In the genomic region with DNA sequence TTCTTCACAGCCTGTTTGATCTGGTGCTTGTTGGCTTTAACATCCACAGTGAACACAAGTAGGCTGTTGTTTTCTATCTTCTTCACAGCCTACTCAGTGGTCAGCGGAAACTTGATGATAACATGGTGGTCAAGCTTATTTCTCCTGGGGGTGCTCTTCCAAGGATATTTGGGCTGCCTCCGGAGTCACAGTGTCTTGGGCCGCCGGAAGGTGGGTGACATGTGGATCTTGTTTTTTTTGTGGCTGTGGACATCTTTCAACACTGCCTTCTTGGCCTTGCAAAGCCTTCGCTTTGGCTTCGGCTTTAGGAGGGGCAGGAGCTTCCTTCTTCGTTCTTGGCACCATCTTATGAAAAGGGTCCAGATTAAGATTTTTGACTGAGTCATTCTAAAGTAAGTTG, we compare ENCODE assay signal across 25 cellular contexts. TPM values are rescaled to one million over a fixed set of nuclear protein-coding genes. Genes with fewer than 3 reads are reported as not detected.
A peak's percentile ranks its signal among the peaks of the same experiment; 100 is the strongest.
DNase-seq lines count a peak whose midpoint lies in the region; ATAC-seq lines count a peak whose summit lies in the region.
"Had no signal": no experiment of that assay in that cellular context is flagged by ENCODE, and none has a peak within 500 bp of the region (broad histone marks: within the 10 kb centered on the region; RNA-seq: fewer than 3 reads in every experiment).

No MANE protein-coding gene starts in this region.

- H3K4me1 Mint-ChIP-seq in CD4-positive, CD25-positive, alpha-beta regulatory T cell: peaks cover 30 to 85% (median 50%) of the 10 kb centered on the region in 4 donors
- peaks cover 59% of the 10 kb centered on the region for H3K4me1 Mint-ChIP-seq in activated T-cell treated with anti-CD3 and anti-CD28 coated beads, Interleukin-2, amount 50 U/mL, for 72 hours (ENCODE audit: low read depth)
- peaks cover 61% of the 10 kb centered on the region for H3K4me1 Mint-ChIP-seq in memory B cell
- H3K4me1 Mint-ChIP-seq: nephron had no signal

- H3K27ac Mint-ChIP-seq in CD4-positive, CD25-positive, alpha-beta regulatory T cell: peak overlapping the region in 2 of 3 donors; percentile 57 to 76
- no peak overlapping the region for H3K27ac Mint-ChIP-seq in activated T-cell treated with anti-CD3 and anti-CD28 coated beads, Interleukin-2, amount 50 U/mL, for 72 hours
- peak overlapping the region; percentile 67 for H3K27ac Mint-ChIP-seq in memory B cell
- H3K27ac Mint-ChIP-seq: nephron had no signal

- ATAC-seq in CD4-positive, CD25-positive, alpha-beta regulatory T cell (ENCODE audit: low read depth in 2 of 2): no peak
- no peak for ATAC-seq in activated T-cell treated with anti-CD3 and anti-CD28 coated beads, Interleukin-2, amount 50 U/mL, for 72 hours (replicated peaks in 1 of 2)
- no peak for ATAC-seq in memory B cell (ENCODE audit: low read depth)
- no peak for ATAC-seq in GM19351 (IDR thresholded peaks at IDR 0.05; ENCODE audit: unreplicated experiment)
- no peak for ATAC-seq in HG03571 (IDR thresholded peaks at IDR 0.05; ENCODE audit: unreplicated experiment)
- ATAC-seq: left cardiac atrium, right cardiac atrium, upper lobe of right lung had no signal

- H3K4me1 ChIP-seq in CD4-positive, CD25-positive, alpha-beta regulatory T cell (ENCODE audit: control insufficient read depth, insufficient read depth, low read length, poor library complexity, severe bottlenecking): peaks cover 54% of the 10 kb centered on the region
- H3K4me1 ChIP-seq: BE2C had no signal

- no peaks in the 10 kb centered on the region for H3K9me3 Mint-ChIP-seq in CD4-positive, CD25-positive, alpha-beta regulatory T cell
- no peaks in the 10 kb centered on the region for H3K9me3 Mint-ChIP-seq in activated T-cell treated with anti-CD3 and anti-CD28 coated beads, Interleukin-2, amount 50 U/mL, for 72 hours
- H3K9me3 Mint-ChIP-seq in memory B cell: no peaks in the 10 kb centered on the region
- H3K9me3 Mint-ChIP-seq: nephron had no signal

- no peaks in the 10 kb centered on the region for H3K9me3 ChIP-seq in CD4-positive, CD25-positive, alpha-beta regulatory T cell (ENCODE audit: control insufficient read depth in 2 of 2, low read length in 2 of 2)
- H3K9me3 ChIP-seq: upper lobe of right lung had no signal

- peak; percentile 8 for DNase-seq in activated CD4-positive, CD25-positive, alpha-beta regulatory T cell treated with anti-CD3 and anti-CD28 coated beads, Interleukin-2, amount 50 U/mL, for 72 hours
- no peak for DNase-seq in activated CD4-positive, CD25-positive, alpha-beta regulatory T cell (lab: John Stamatoyannopoulos, UW)
- DNase-seq in CD4-positive, CD25-positive, alpha-beta regulatory T cell: no peak
- no peak for DNase-seq in activated T-cell treated with anti-CD3 and anti-CD28 coated beads, Interleukin-2, amount 50 U/mL, for 72 hours
- DNase-seq in memory B cell (ENCODE audit: low spot score in 2 of 2) (no peak), KG1 (lab: John Stamatoyannopoulos, UW) (no peak)
- DNase-seq: activated CD4-positive, alpha-beta T cell treated with anti-CD3 and anti-CD28 coated beads, Interleukin-2, amount 50 U/mL, for 4 hours; BE2C; Calu3; dermis blood vessel endothelial cell; glutamatergic neuron; left cardiac atrium; mesendoderm; NCI-H1092 treated with DMSO at 0.1 percent for 48 hours; NCI-H1930; NCI-H2227 treated with DMSO at 0.1 percent for 48 hours; NCI-H82; right cardiac atrium; upper lobe of right lung had no signal

- peak overlapping the region; percentile 75 to 100 (median 92) for H3K4me3 Mint-ChIP-seq in CD4-positive, CD25-positive, alpha-beta regulatory T cell
- peak overlapping the region; percentile 55 to 95 for H3K4me3 Mint-ChIP-seq in activated T-cell treated with anti-CD3 and anti-CD28 coated beads, Interleukin-2, amount 50 U/mL, for 72 hours
- H3K4me3 Mint-ChIP-seq in memory B cell: peak overlapping the region; percentile 37

- H3K27ac ChIP-seq in CD4-positive, CD25-positive, alpha-beta regulatory T cell (ENCODE audit: insufficient read depth, low read length, poor library complexity, severe bottlenecking): peak overlapping the region; percentile 44
- H3K27ac ChIP-seq: cardiac muscle cell, HL-60, parathyroid adenoma, upper lobe of right lung had no signal

- H3K4me3 ChIP-seq in CD4-positive, CD25-positive, alpha-beta regulatory T cell (ENCODE audit: low read depth, low read length): peak overlapping the region; percentile 91
- H3K4me3 ChIP-seq: cardiac muscle cell had no signal

- H3K36me3 ChIP-seq in CD4-positive, CD25-positive, alpha-beta regulatory T cell (ENCODE audit: control insufficient read depth, insufficient read depth, low read length): peaks cover 43% of the 10 kb centered on the region
- H3K36me3 ChIP-seq: BE2C, cardiac muscle cell had no signal

- no peaks in the 10 kb centered on the region for H3K27me3 Mint-ChIP-seq in CD4-positive, CD25-positive, alpha-beta regulatory T cell
- H3K27me3 Mint-ChIP-seq in activated T-cell treated with anti-CD3 and anti-CD28 coated beads, Interleukin-2, amount 50 U/mL, for 72 hours (ENCODE audit: low read depth): no peaks in the 10 kb centered on the region
- no peaks in the 10 kb centered on the region for H3K27me3 Mint-ChIP-seq in memory B cell

- peaks cover 42% of the 10 kb centered on the region for H3K36me3 Mint-ChIP-seq in CD4-positive, CD25-positive, alpha-beta regulatory T cell
- peaks cover 24 to 31% of the 10 kb centered on the region in 2 donors for H3K36me3 Mint-ChIP-seq in activated T-cell treated with anti-CD3 and anti-CD28 coated beads, Interleukin-2, amount 50 U/mL, for 72 hours (ENCODE audit: insufficient read depth in 2 of 2)
- peaks cover 34% of the 10 kb centered on the region for H3K36me3 Mint-ChIP-seq in memory B cell

- no peaks in the 10 kb centered on the region for H3K27me3 ChIP-seq in CD4-positive, CD25-positive, alpha-beta regulatory T cell (ENCODE audit: control insufficient read depth, insufficient read depth, low read length)
- H3K27me3 ChIP-seq: upper lobe of right lung had no signal

RNA-seq across cellular contexts. Expression of a gene that starts 3.6 kb away (rescaled TPM):
- 1,143 TPM for total RNA-seq in CD4-positive, CD25-positive, alpha-beta regulatory T cell
- polyA plus RNA-seq in CD4-positive, CD25-positive, alpha-beta regulatory T cell: 100 to 1,000 TPM; 302 to 457 (median 429) TPM
- 100 to 1,000 TPM; 238 to 275 TPM for total RNA-seq in activated T-cell treated with anti-CD3 and anti-CD28 coated beads, Interleukin-2, amount 50 U/mL, for 72 hours

RNA-seq across cellular contexts. Expression of a gene that starts 45.8 kb away (rescaled TPM):
- 2.4 TPM for total RNA-seq in CD4-positive, CD25-positive, alpha-beta regulatory T cell
- polyA plus RNA-seq in CD4-positive, CD25-positive, alpha-beta regulatory T cell: 1 to 10 TPM in 2 of 4 donors, not detected in 2; 1.0 to 4.8 TPM
- 1 to 10 TPM in 1 of 2 donors, not detected in 1; 6.3 TPM for total RNA-seq in activated T-cell treated with anti-CD3 and anti-CD28 coated beads, Interleukin-2, amount 50 U/mL, for 72 hours
- total RNA-seq: upper lobe of right lung had no signal

Comparison
In these comparisons a context has a peak if more than half of its experiments do, and no peak if none do; other contexts are left out.
1. H3K4me3 Mint-ChIP-seq: peak in every context shown above with its lines; median percentile 92 in CD4-positive, CD25-positive, alpha-beta regulatory T cell; 75 in activated T-cell treated with anti-CD3 and anti-CD28 coated beads, Interleukin-2, amount 50 U/mL, for 72 hours; 37 in memory B cell.